8 cellular contexts compared by ENCODE assay signal in genomic region chr2:201151127-201152074, GRCh38.
DNase-seq lines count a peak whose midpoint lies in the region; ATAC-seq and TF ChIP-seq lines count a peak whose summit lies in the region.

No MANE protein-coding gene starts in this region.

- no peak for TF ChIP-seq CTCF in cardiac fibroblast (IDR thresholded peaks at IDR 0.05; ENCODE audit: low read depth, low read length)
- no peak for TF ChIP-seq CTCF in nephron progenitor cell (IDR thresholded peaks at IDR 0.05)

- no peak overlapping the region for H3K4me3 ChIP-seq in cardiac fibroblast (replicated peaks in 1 of 2; ENCODE audit: low read depth in 2 of 2, low read length in 2 of 2)
- H3K4me3 ChIP-seq in muscle layer of colon (ENCODE audit: low read depth in 1 of 2, low read length in 2 of 2) = no peak overlapping the region

- H3K36me3 Mint-ChIP-seq in nephron progenitor cell (ENCODE audit: low read depth) = no peaks in the 10 kb centered on the region

- H3K27me3 Mint-ChIP-seq in nephron progenitor cell (ENCODE audit: low read depth, poor library complexity) = peaks cover 5% of the 10 kb centered on the region

- no peaks in the 10 kb centered on the region for H3K9me3 ChIP-seq in muscle layer of colon (ENCODE audit: low read length)

- no peak overlapping the region for H3K9ac ChIP-seq in muscle layer of colon (ENCODE audit: low read length)

- no peak overlapping the region for H3K27ac Mint-ChIP-seq in nephron progenitor cell

- H3K36me3 ChIP-seq in muscle layer of colon (ENCODE audit: insufficient read depth, low read length) = peaks cover 43% of the 10 kb centered on the region

- H3K4me1 ChIP-seq in muscle layer of colon (ENCODE audit: insufficient read depth, low read length) = peaks cover 20% of the 10 kb centered on the region

- no peak for TF ChIP-seq POLR2A in GM18505 (IDR thresholded peaks at IDR 0.05; ENCODE audit: borderline replicate concordance, extremely low read depth, insufficient read depth, insufficient read length)

- DNase-seq in NOMO-1 (lab: John Stamatoyannopoulos, UW; ENCODE audit: unreplicated experiment in 2 of 2) = peak; percentile 58 to 94
- peak; percentile 83 to 94 for DNase-seq in cardiac fibroblast (ENCODE audit: low read depth in 2 of 2)
- no peak for DNase-seq in nephron progenitor cell
- DNase-seq in NCI-H69 (lab: John Stamatoyannopoulos, UW) = no peak
- DNase-seq in DMS114 treated with DMSO at 0.1 percent for 48 hours (lab: John Stamatoyannopoulos, UW; ENCODE audit: unreplicated experiment) = no peak

- ATAC-seq in GM18505 (IDR thresholded peaks at IDR 0.05; ENCODE audit: unreplicated experiment) (peak; percentile 71), HG02610 (IDR thresholded peaks at IDR 0.05; ENCODE audit: unreplicated experiment) (peak; percentile 88)

- no peaks in the 10 kb centered on the region for H3K9me3 Mint-ChIP-seq in nephron progenitor cell

- peak overlapping the region; percentile 66 for H3K27ac ChIP-seq in muscle layer of colon (ENCODE audit: low read depth, low read length)

- no peak overlapping the region for H3K4me3 Mint-ChIP-seq in nephron progenitor cell

- no peaks in the 10 kb centered on the region for H3K4me1 Mint-ChIP-seq in nephron progenitor cell

- H3K27me3 ChIP-seq in muscle layer of colon (ENCODE audit: control insufficient read depth in 1 of 2, insufficient read depth in 2 of 2, low read length in 2 of 2) = no peaks in the 10 kb centered on the region

Comparison
In these comparisons a context has a peak if more than half of its experiments do, and no peak if none do; other contexts are left out.
1. DNase-seq: peak in NOMO-1 (2 of 2) and cardiac fibroblast (2 of 2); none in nephron progenitor cell (single experiment), NCI-H69 (single experiment) and DMS114 treated with DMSO at 0.1 percent for 48 hours (single experiment).